15 cellular contexts compared by ENCODE assay signal in the genomic region with DNA sequence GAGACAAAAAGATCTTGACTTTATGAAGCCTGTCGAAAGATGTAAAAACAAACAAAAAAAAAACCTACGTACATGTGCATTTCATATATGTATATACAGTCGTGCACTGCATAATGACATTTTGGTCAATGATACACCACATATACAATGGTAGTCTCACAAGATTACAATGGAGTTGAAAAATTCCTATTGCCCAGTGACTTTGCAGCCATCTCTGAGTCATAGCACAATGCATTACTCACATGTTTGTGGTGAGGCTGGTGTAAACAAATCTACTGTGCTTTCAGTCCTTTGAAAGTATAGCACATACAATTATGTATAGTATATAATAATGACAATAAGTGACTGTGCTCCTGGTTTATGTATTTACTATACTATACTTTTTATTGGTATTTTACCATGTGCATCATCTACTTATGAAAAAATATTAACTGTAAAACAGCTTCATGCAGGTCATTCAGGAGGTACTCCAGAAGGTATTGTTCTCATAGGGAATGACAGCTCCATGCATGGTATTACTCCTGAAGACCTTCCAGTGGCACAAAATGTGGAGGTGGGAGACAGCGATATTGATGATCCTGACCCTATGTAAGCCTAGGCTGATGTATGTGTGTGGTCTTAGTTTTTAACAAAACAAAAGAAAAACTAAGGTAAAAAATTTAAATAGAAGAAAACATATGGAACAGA.
DNase-seq lines count a peak whose midpoint lies in the region; ATAC-seq and TF ChIP-seq lines count a peak whose summit lies in the region.
"Had no signal": no experiment of that assay in that cellular context is flagged by ENCODE, and none has a peak within 500 bp of the region (broad histone marks: within the 10 kb centered on the region; RNA-seq: fewer than 3 reads in every experiment).

No MANE protein-coding gene starts in this region.

- H3K27me3 ChIP-seq in kidney epithelial cell (ENCODE audit: control insufficient read depth, insufficient read depth, low read length) (no peaks in the 10 kb centered on the region), gastrocnemius medialis (no peaks in the 10 kb centered on the region)
- H3K27me3 ChIP-seq: BLaER1 treated with 17β-estradiol and CSF1 and Interleukin-3, amounts not matched to agents 10 nM and 100 nM; right atrium auricular region had no signal

- DNase-seq in COLO668 (lab: John Stamatoyannopoulos, UW; ENCODE audit: unreplicated experiment) (peak; percentile 1), LoVo (ENCODE audit: low spot score) (peak; percentile 41), astrocyte of the hippocampus (ENCODE audit: low read depth, low spot score) (peak; percentile 88), kidney epithelial cell (ENCODE audit: low read depth) (peak; percentile 61), osteocyte (ENCODE audit: extremely low spot score, unreplicated experiment) (no peak), gastrocnemius medialis (no peak), D341Med (ENCODE audit: low spot score) (no peak)
- DNase-seq: activated CD4-positive, alpha-beta T cell treated with anti-CD3 and anti-CD28 coated beads for 4 hours; activated naive CD4-positive, alpha-beta T cell; H7; NCI-H1048; NCI-H526 had no signal

- TF ChIP-seq POLR2A in gastrocnemius medialis (IDR thresholded peaks at IDR 0.05): no peak

- H3K27ac Mint-ChIP-seq in osteocyte (ENCODE audit: unreplicated experiment): no peak overlapping the region

- intact Hi-C loops in gastrocnemius medialis (cut with DNase I; ENCODE audit: low total_unique reads): no loop called here

- H3K4me1 ChIP-seq in gastrocnemius medialis: no peaks in the 10 kb centered on the region
- H3K4me1 ChIP-seq: BLaER1 treated with 17β-estradiol and CSF1 and Interleukin-3, amounts not matched to agents 10 nM and 100 nM; right atrium auricular region had no signal

- H3K27ac ChIP-seq in gastrocnemius medialis: no peak overlapping the region
- H3K27ac ChIP-seq: BLaER1 treated with 17β-estradiol and CSF1 and Interleukin-3, amounts not matched to agents 10 nM and 100 nM; right atrium auricular region had no signal

- in situ Hi-C loops in gastrocnemius medialis (cut with MboI; ENCODE audit: low sequenced_read_pairs in 4 of 4): no loop called here

- H3K4me1 Mint-ChIP-seq in osteocyte (ENCODE audit: unreplicated experiment): peaks cover 35% of the 10 kb centered on the region

- H3K27me3 Mint-ChIP-seq in osteocyte (ENCODE audit: unreplicated experiment): no peaks in the 10 kb centered on the region

- H3K4me3 ChIP-seq in kidney epithelial cell (ENCODE audit: low read depth, low read length) (no peak overlapping the region), gastrocnemius medialis (no peak overlapping the region)
- H3K4me3 ChIP-seq: BLaER1 treated with 17β-estradiol and CSF1 and Interleukin-3, amounts not matched to agents 10 nM and 100 nM; right atrium auricular region had no signal

- H3K9me3 Mint-ChIP-seq in osteocyte (ENCODE audit: unreplicated experiment): no peaks in the 10 kb centered on the region

- no peak overlapping the region for H3K4me3 Mint-ChIP-seq in osteocyte (ENCODE audit: unreplicated experiment)

- no peaks in the 10 kb centered on the region for H3K36me3 ChIP-seq in kidney epithelial cell (ENCODE audit: control insufficient read depth, insufficient read depth, low read length)
- no peaks in the 10 kb centered on the region for H3K36me3 ChIP-seq in gastrocnemius medialis
- H3K36me3 ChIP-seq: BLaER1 treated with 17β-estradiol and CSF1 and Interleukin-3, amounts not matched to agents 10 nM and 100 nM; right atrium auricular region had no signal

- no peaks in the 10 kb centered on the region for H3K36me3 Mint-ChIP-seq in osteocyte (ENCODE audit: unreplicated experiment)

- H3K9me3 ChIP-seq in gastrocnemius medialis: no peaks in the 10 kb centered on the region
- H3K9me3 ChIP-seq: right atrium auricular region had no signal

- TF ChIP-seq CTCF in kidney epithelial cell (IDR thresholded peaks at IDR 0.05; ENCODE audit: insufficient read depth, low read length, poor library complexity, severe bottlenecking) (no peak), osteocyte (IDR thresholded peaks at IDR 0.05) (no peak), gastrocnemius medialis (IDR thresholded peaks at IDR 0.05 in 4 of 5, conservative IDR thresholded peaks at IDR 0.05 in 1 of 5) (no peak)

- ATAC-seq in gastrocnemius medialis (no peak), HG02970 (IDR thresholded peaks at IDR 0.05; ENCODE audit: low FRiP score, unreplicated experiment) (no peak)

Comparison
In these comparisons a context has a peak if more than half of its experiments do, and no peak if none do; other contexts are left out.
1. DNase-seq: peak in COLO668 (single experiment), LoVo (single experiment), astrocyte of the hippocampus (single experiment) and kidney epithelial cell (single experiment); none in osteocyte (single experiment), gastrocnemius medialis (0 of 2) and D341Med (single experiment).